In genomic region chr14:60637138-60637489, GRCh38 we compare ENCODE assay signal across 1 cellular context.
A peak's percentile ranks its signal among the peaks of the same experiment; 100 is the strongest.
TF ChIP-seq lines count a peak whose summit lies in the region.

No MANE protein-coding gene starts in this region.

TF ChIP-seq in GM23338, 12 proteins besides CTCF, POLR2A, EP300 and RAD21 (continued from another document):
- no peak for TF ChIP-seq ZNF462 (CRISPR knock-in tag; IDR thresholded peaks at IDR 0.05)
- peak; percentile 32 for TF ChIP-seq EZH2 (IDR thresholded peaks at IDR 0.05; ENCODE audit: low read depth, unreplicated experiment)
